22 cellular contexts compared by ENCODE assay signal in genomic region chr11:59710136-59710847, GRCh38. TPM values are rescaled to one million over a fixed set of nuclear protein-coding genes. Genes with fewer than 3 reads are reported as not detected.
DNase-seq lines count a peak whose midpoint lies in the region; ATAC-seq, FAIRE-seq and TF ChIP-seq lines count a peak whose summit lies in the region.
"Had no signal": no experiment of that assay in that cellular context is flagged by ENCODE, and none has a peak within 500 bp of the region (broad histone marks: within the 10 kb centered on the region; RNA-seq: fewer than 3 reads in every experiment).

No MANE protein-coding gene starts in this region.

- no peaks in the 10 kb centered on the region for H3K36me3 ChIP-seq in bronchial epithelial cell (ENCODE audit: control insufficient read depth, insufficient read depth, low read length)
- no peaks in the 10 kb centered on the region for H3K36me3 ChIP-seq in osteoblast (ENCODE audit: insufficient read depth, low read length)
- H3K36me3 ChIP-seq: BLaER1 treated with 17β-estradiol and CSF1 and Interleukin-3, amounts not matched to agents 10 nM and 100 nM; Peyer's patch had no signal

- DNase-seq in ELR (ENCODE audit: low read depth) (peak; percentile 20), NCI-H82 treated with DMSO at 0.1 percent for 48 hours (lab: John Stamatoyannopoulos, UW; ENCODE audit: unreplicated experiment) (peak; percentile 30), bronchial epithelial cell (ENCODE audit: low read depth) (peak; percentile 10), osteoblast (ENCODE audit: insufficient read length, low spot score, missing footprints) (no peak), DMS53 treated with DMSO at 0.1 percent for 48 hours (lab: John Stamatoyannopoulos, UW; ENCODE audit: unreplicated experiment) (no peak), DMS114 treated with DMSO at 0.1 percent for 48 hours (lab: John Stamatoyannopoulos, UW; ENCODE audit: unreplicated experiment) (no peak), NCI-H146 (lab: John Stamatoyannopoulos, UW) (no peak)
- DNase-seq: CD8-positive, alpha-beta memory T cell; DND-41; GDM1; Karpas-422; NCI-H1105 treated with DMSO at 0.1 percent for 48 hours; NCI-H187 treated with DMSO at 0.1 percent for 48 hours; Peyer's patch; SHP77 had no signal

- H3K4me2 ChIP-seq in osteoblast (ENCODE audit: insufficient read depth, low read length), result peak overlapping the region; percentile 40
- H3K4me2 ChIP-seq: BLaER1 treated with 17β-estradiol and CSF1 and Interleukin-3, amounts not matched to agents 10 nM and 100 nM had no signal

- no peak for ATAC-seq in GM21367 (IDR thresholded peaks at IDR 0.05; ENCODE audit: unreplicated experiment)
- ATAC-seq: GM12878, HepG2 had no signal

- no peak for TF ChIP-seq CTCF in bronchial epithelial cell (IDR thresholded peaks at IDR 0.05; ENCODE audit: insufficient read depth, low read length, severe bottlenecking)
- no peak for TF ChIP-seq CTCF in osteoblast (IDR thresholded peaks at IDR 0.05; ENCODE audit: extremely low read depth, low read depth, low read length)

- no peaks in the 10 kb centered on the region for H3K9me3 ChIP-seq in osteoblast (ENCODE audit: low read depth, low read length)
- H3K9me3 ChIP-seq: BLaER1 treated with 17β-estradiol and CSF1 and Interleukin-3, amounts not matched to agents 10 nM and 100 nM; Peyer's patch had no signal

- H3K27ac ChIP-seq in osteoblast (ENCODE audit: low read depth, low read length), result no peak overlapping the region
- H3K27ac ChIP-seq: BLaER1 treated with 17β-estradiol and CSF1 and Interleukin-3, amounts not matched to agents 10 nM and 100 nM; Peyer's patch had no signal

- H3K4me3 ChIP-seq in bronchial epithelial cell (ENCODE audit: low read depth, low read length) (no peak overlapping the region), osteoblast (ENCODE audit: insufficient read depth, low read length) (no peak overlapping the region)
- H3K4me3 ChIP-seq: BLaER1 treated with 17β-estradiol and CSF1 and Interleukin-3, amounts not matched to agents 10 nM and 100 nM; GM12878; Peyer's patch had no signal

- peak overlapping the region; percentile 54 for H2AFZ ChIP-seq in osteoblast (ENCODE audit: low read length)

- H4K20me1 ChIP-seq in osteoblast (ENCODE audit: insufficient read depth, low read length), result no peaks in the 10 kb centered on the region
- H4K20me1 ChIP-seq: BLaER1 treated with 17β-estradiol and CSF1 and Interleukin-3, amounts not matched to agents 10 nM and 100 nM had no signal

- peaks cover 17% of the 10 kb centered on the region for H3K4me1 ChIP-seq in osteoblast (ENCODE audit: insufficient read depth, low read length)
- H3K4me1 ChIP-seq: BLaER1 treated with 17β-estradiol and CSF1 and Interleukin-3, amounts not matched to agents 10 nM and 100 nM; Peyer's patch had no signal

- H3K27me3 ChIP-seq in bronchial epithelial cell (ENCODE audit: control insufficient read depth, insufficient read depth, low read length) (no peaks in the 10 kb centered on the region), osteoblast (ENCODE audit: insufficient read depth, low read length) (no peaks in the 10 kb centered on the region)
- H3K27me3 ChIP-seq: BLaER1 treated with 17β-estradiol and CSF1 and Interleukin-3, amounts not matched to agents 10 nM and 100 nM; Peyer's patch had no signal

- no peak for FAIRE-seq in bronchial epithelial cell (lab: Jason Lieb, UNC)
- FAIRE-seq: A204.1, D721Med, GM12878, HepG2 had no signal

- no peaks in the 10 kb centered on the region for H3K79me2 ChIP-seq in osteoblast (ENCODE audit: insufficient read depth, low read length)

RNA-seq across cellular contexts. Expression of gene OR10V1, which starts 3.4 kb away (rescaled TPM):
- not detected in 2 replicates for total RNA-seq in bronchial epithelial cell
- not detected in 2 replicates for total RNA-seq in osteoblast
- total RNA-seq: CD8-positive, alpha-beta memory T cell; GM12878; H4; HepG2; Peyer's patch had no signal

RNA-seq across cellular contexts. Expression of gene PATL1, which starts 41.5 kb away (rescaled TPM):
- total RNA-seq in bronchial epithelial cell, result 3.7 and 5.6 TPM in 2 replicates
- total RNA-seq in osteoblast, result 17.7 and 19.5 TPM in 2 replicates

RNA-seq across cellular contexts. Expression of gene STX3, which starts 44.9 kb away (rescaled TPM):
- total RNA-seq in bronchial epithelial cell (53.3 and 53.4 TPM in 2 replicates), osteoblast (51.4 and 53.6 TPM in 2 replicates)

Comparison
In these comparisons a context has a peak if more than half of its experiments do, and no peak if none do; other contexts are left out.
1. DNase-seq: peak in ELR (single experiment), NCI-H82 treated with DMSO at 0.1 percent for 48 hours (single experiment) and bronchial epithelial cell (single experiment); none in osteoblast (single experiment), DMS53 treated with DMSO at 0.1 percent for 48 hours (single experiment), DMS114 treated with DMSO at 0.1 percent for 48 hours (single experiment) and NCI-H146 (single experiment).